Comparison of ENCODE assay signal across 8 cellular contexts in genomic region chr15:63501256-63502089, GRCh38. TPM values are rescaled to one million over a fixed set of nuclear protein-coding genes. Genes with fewer than 3 reads are reported as not detected.
DNase-seq lines count a peak whose midpoint lies in the region; ATAC-seq, FAIRE-seq and TF ChIP-seq lines count a peak whose summit lies in the region.

No MANE protein-coding gene starts in this region.

- intact Hi-C loops in colonic mucosa (cut with DNase I), result no loop called here
- intact Hi-C loops in HepG2 (cut with micrococcal nuclease; ENCODE audit: unreplicated experiment), result no loop called here

- H3K79me2 ChIP-seq in HepG2 (ENCODE audit: insufficient read depth, low read length), result peaks cover 15% of the 10 kb centered on the region

- CTCF ChIA-PET in HepG2 (lab: Yijun Ruan, JAX; ENCODE audit: low intra/inter-chr PET ratio, low total read pairs), result no interaction called here

- H3K9ac ChIP-seq in SK-N-MC (ENCODE audit: insufficient read length), result peak overlapping the region; percentile 61
- H3K9ac ChIP-seq in colonic mucosa (ENCODE audit: low read depth in 2 of 2, low read length in 2 of 2), result peak overlapping the region in 1 of 2 donors; percentile 100
- H3K9ac ChIP-seq in HepG2 (ENCODE audit: insufficient read depth, low read depth, low read length), result peak overlapping the region; percentile 87

- peak overlapping the region; percentile 70 for H3K4me3 ChIP-seq in SK-N-MC
- no peak overlapping the region for H3K4me3 ChIP-seq in colonic mucosa
- peak overlapping the region; percentile 56 to 74 (median 59) for H3K4me3 ChIP-seq in HepG2 (replicated peaks in 1 of 3; ENCODE audit: insufficient read depth in 1 of 3, low read depth in 2 of 3, low read length in 3 of 3)

- no TSS peak for BruUV-seq in HepG2 (replicated peaks; lab: Mats Ljungman, UMichigan)

- peak overlapping the region; percentile 87 for H3K27ac ChIP-seq in SK-N-MC
- H3K27ac ChIP-seq in colonic mucosa, result peak overlapping the region; percentile 98
- H3K27ac ChIP-seq in HepG2 (ENCODE audit: extremely low read length, insufficient read depth, low read length), result peak overlapping the region; percentile 93

- H2AFZ ChIP-seq in HepG2 (ENCODE audit: low read length), result peak overlapping the region; percentile 90

- no peaks in the 10 kb centered on the region for H3K36me3 ChIP-seq in SK-N-MC (ENCODE audit: insufficient read depth, low read length)
- no peaks in the 10 kb centered on the region for H3K36me3 ChIP-seq in colonic mucosa
- no peaks in the 10 kb centered on the region for H3K36me3 ChIP-seq in HepG2 (replicated peaks in 1 of 2; ENCODE audit: control insufficient read depth in 1 of 2, insufficient read depth in 2 of 2, low read length in 2 of 2)

- POLR2A ChIA-PET in HepG2 (lab: Yijun Ruan, JAX), result interaction anchor here (1.3 to 8.7 kb wide), 5 partner anchors 14 to 98 kb away, joined by 4 to 82 read pairs (median 15); no protein-coding TSS in a partner anchor

- no peak for TF ChIP-seq RAD21 in HepG2 (CRISPR knock-in tag; IDR thresholded peaks at IDR 0.05)

- TF ChIP-seq POLR2A in GM12891 (IDR thresholded peaks at IDR 0.05; ENCODE audit: low read depth, low read length) (no peak; the same call in 1 of the 2 replicates), HepG2 (IDR thresholded peaks at IDR 0.05; ENCODE audit: insufficient read depth in 1 of 2, low read depth in 2 of 2, low read length in 2 of 2) (peak; percentile 36 to 55; a peak in 2 of 4 replicates)

- under 1% methylated on average over 15 of the region's 21 CpGs for WGBS in HepG2 (ENCODE audit: low lambda C conversion rate)

- FAIRE-seq in GM12891 (lab: Jason Lieb, UNC) (no peak), HepG2 (lab: Jason Lieb, UNC) (peak; percentile 8)

- H3K4me1 ChIP-seq in colonic mucosa (peaks cover 19% of the 10 kb centered on the region), HepG2 (ENCODE audit: insufficient read depth, low read length) (peaks cover 67% of the 10 kb centered on the region)

- peak; percentile 14; the same call in 1 of the 3 replicates for ATAC-seq in HepG2
- no peak for ATAC-seq in HG03025 (IDR thresholded peaks at IDR 0.05; ENCODE audit: low FRiP score, unreplicated experiment)
- no peak for ATAC-seq in GM21515 (IDR thresholded peaks at IDR 0.05; ENCODE audit: unreplicated experiment)

- in situ Hi-C loops in HepG2 (cut with HindIII; ENCODE audit: extremely low pct_ligation_motif_present, low pct_unique_long_range_greater_than_20kb), result loop anchor here (5.0 kb wide), 1 partner anchor 34 kb away; no protein-coding TSS in a partner anchor

- peaks cover 6% of the 10 kb centered on the region for H4K20me1 ChIP-seq in HepG2 (ENCODE audit: insufficient read depth, low read length)

- no peak for TF ChIP-seq CTCF in colonic mucosa (IDR thresholded peaks at IDR 0.05)
- no peak for TF ChIP-seq CTCF in HepG2 (CRISPR knock-in tag; IDR thresholded peaks at IDR 0.05)

- TF ChIP-seq EP300 in HepG2 (IDR thresholded peaks at IDR 0.05; ENCODE audit: low read depth in 2 of 2, low read length in 2 of 2) (no peak), HepG2 (CRISPR knock-in tag; IDR thresholded peaks at IDR 0.05; ENCODE audit: borderline replicate concordance) (no peak)

- H3K9me3 ChIP-seq in SK-N-MC (ENCODE audit: low read depth, low read length), result no peaks in the 10 kb centered on the region
- no peaks in the 10 kb centered on the region for H3K9me3 ChIP-seq in colonic mucosa
- H3K9me3 ChIP-seq in HepG2 (ENCODE audit: low read length), result no peaks in the 10 kb centered on the region

- H3K27me3 ChIP-seq in colonic mucosa (no peaks in the 10 kb centered on the region), HepG2 (ENCODE audit: control insufficient read depth in 1 of 2, insufficient read depth in 2 of 2, low read length in 2 of 2) (no peaks in the 10 kb centered on the region; a peak in 2 of 5 replicates)

- peak overlapping the region; percentile 89 for H3K4me2 ChIP-seq in HepG2 (ENCODE audit: low read depth, low read length)

- DNase-seq in GM12891 (ENCODE audit: insufficient read length, low spot score) (no peak), SK-N-MC (ENCODE audit: low read depth, low spot score) (no peak), colonic mucosa (peak; percentile 88), HepG2 (ENCODE audit: low spot score) (peak; percentile 38), stromal cell of bone marrow (ENCODE audit: low read depth) (peak; percentile 99), NOMO-1 treated with DMSO at 0.1 percent for 48 hours (lab: John Stamatoyannopoulos, UW; ENCODE audit: unreplicated experiment) (no peak)

TF ChIP-seq in GM12891, 5 proteins besides CTCF, POLR2A, EP300 and RAD21:
- no peak for TF ChIP-seq SPI1 (IDR thresholded peaks at IDR 0.05; ENCODE audit: low read depth, low read length)
- no peak for TF ChIP-seq POLR2AphosphoS5 (IDR thresholded peaks at IDR 0.05; ENCODE audit: low read depth, low read length)
- TF ChIP-seq TAF1 (IDR thresholded peaks at IDR 0.05; ENCODE audit: low read depth, low read length), result peak; percentile 25; the same call in 1 of the 2 replicates
- no peak for TF ChIP-seq POU2F2 (IDR thresholded peaks at IDR 0.05; ENCODE audit: low read depth, low read length)
- no peak for TF ChIP-seq PAX5 (IDR thresholded peaks at IDR 0.05; ENCODE audit: insufficient read depth, low read length, severe bottlenecking)

TF ChIP-seq in HepG2, 621 proteins besides CTCF, POLR2A, EP300 and RAD21 (continues in another document):
- no peak for TF ChIP-seq ISX (CRISPR knock-in tag; conservative IDR thresholded peaks at IDR 0.05)
- TF ChIP-seq MBD4 (IDR thresholded peaks at IDR 0.05; ENCODE audit: borderline replicate concordance, low read length), result no peak

RNA-seq across cellular contexts. Expression of gene USP3, which starts 2.9 kb away (rescaled TPM):
- polyA plus RNA-seq in GM12891 (2012; ENCODE audit: low read depth, missing spikeins), result 21.5 TPM
- total RNA-seq in colonic mucosa (10 to 100 TPM; 57.6 to 74.2 TPM), HepG2 (2016; rRNA removed; fragmentation: Illumina TruSeq; extraction: Trizol) (55.9 and 61.2 TPM in 2 replicates)
- 201 and 217 TPM in 2 replicates for total RNA-seq in HepG2 (2016; cell fraction: cytosol; rRNA removed; fragmentation: Illumina TruSeq; extraction: Trizol; ENCODE audit: low read depth)
- total RNA-seq in HepG2 (2016; cell fraction: insoluble cytoplasmic fraction; rRNA removed; fragmentation: Illumina TruSeq; extraction: Trizol), result 52.9 and 64.6 TPM in 2 replicates
- total RNA-seq in HepG2 (2016; cell fraction: membrane; rRNA removed; fragmentation: Illumina TruSeq; extraction: Trizol), result 111 and 117 TPM in 2 replicates
- 87.7 and 94.7 TPM in 2 replicates for total RNA-seq in HepG2 (2016; cell fraction: nucleus; rRNA removed; fragmentation: Illumina TruSeq; extraction: Trizol)
- 14.3 and 16.0 TPM in 2 replicates for polyA plus RNA-seq in HepG2 (2011; rRNA removed)
- 10.3 and 13.3 TPM in 2 replicates for polyA plus RNA-seq in HepG2 (2011; cell fraction: cytosol; rRNA removed)
- polyA plus RNA-seq in HepG2 (2011; cell fraction: nucleus; rRNA removed), result 39.8 and 44.5 TPM in 2 replicates
- polyA plus RNA-seq in HepG2 (2012), result 36.2 and 40.8 TPM in 2 replicates
- 10.3 and 13.7 TPM in 2 replicates for polyA plus RNA-seq in HepG2 (2016; cell fraction: cytosol; fragmentation: Illumina TruSeq; extraction: Trizol; ENCODE audit: low read depth)
- polyA plus RNA-seq in HepG2 (2016; cell fraction: insoluble cytoplasmic fraction; fragmentation: Illumina TruSeq; extraction: Trizol; ENCODE audit: low read depth), result 42.1 and 42.7 TPM in 2 replicates
- 25.5 and 25.9 TPM in 2 replicates for polyA plus RNA-seq in HepG2 (2016; cell fraction: membrane; fragmentation: Illumina TruSeq; extraction: Trizol; ENCODE audit: low read depth)
- 86.8 and 90.5 TPM in 2 replicates for polyA plus RNA-seq in HepG2 (2016; cell fraction: nucleus; fragmentation: Illumina TruSeq; extraction: Trizol; ENCODE audit: insufficient read depth, low read depth)
- polyA minus RNA-seq in HepG2 (2011; rRNA and poly(A)+ RNA removed; ENCODE audit: low replicate concordance), result 30.9 and 34.8 TPM in 2 replicates
- 30.4 and 30.9 TPM in 2 replicates for polyA minus RNA-seq in HepG2 (2011; cell fraction: cytosol; rRNA and poly(A)+ RNA removed)
- polyA minus RNA-seq in HepG2 (2011; cell fraction: nucleus; rRNA and poly(A)+ RNA removed), result 88.7 and 110 TPM in 2 replicates

Comparison
In these comparisons a context has a peak if more than half of its experiments do, and no peak if none do; other contexts are left out.
1. DNase-seq: peak in colonic mucosa (single experiment), HepG2 (single experiment) and stromal cell of bone marrow (single experiment); none in GM12891 (single experiment), SK-N-MC (single experiment) and NOMO-1 treated with DMSO at 0.1 percent for 48 hours (single experiment).
2. Peak in every context shown above with its lines, with median percentiles within 50 percentile points of each other: H3K27ac ChIP-seq.